20 cellular contexts compared by ENCODE assay signal in the genomic region with DNA sequence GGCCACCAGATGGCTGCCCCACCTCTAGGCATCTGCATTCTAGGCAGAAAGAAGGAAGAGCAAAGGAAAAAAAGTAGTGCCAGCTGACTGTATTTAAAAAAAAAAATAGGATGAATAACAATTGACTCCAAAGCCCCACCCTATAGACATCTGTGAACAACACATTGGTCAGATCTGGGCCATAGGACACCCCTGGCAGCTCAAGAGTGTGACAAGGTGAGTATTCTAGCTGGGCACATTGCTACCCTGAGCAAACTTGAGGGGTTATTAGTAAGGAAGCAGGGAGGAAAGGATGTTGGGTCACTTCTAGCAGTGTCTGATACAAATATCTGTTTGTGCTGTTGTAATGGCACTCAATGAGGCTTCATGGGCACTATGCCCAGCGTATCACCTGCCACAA. TPM values are rescaled to one million over a fixed set of nuclear protein-coding genes. Genes with fewer than 3 reads are reported as not detected.
DNase-seq lines count a peak whose midpoint lies in the region; ATAC-seq, FAIRE-seq and TF ChIP-seq lines count a peak whose summit lies in the region.
"Had no signal": no experiment of that assay in that cellular context is flagged by ENCODE, and none has a peak within 500 bp of the region (broad histone marks: within the 10 kb centered on the region; RNA-seq: fewer than 3 reads in every experiment).

No MANE protein-coding gene starts in this region.

- H3K27me3 ChIP-seq in Karpas-422 (ENCODE audit: low read length) = no peaks in the 10 kb centered on the region
- H3K27me3 ChIP-seq in bronchial epithelial cell (ENCODE audit: control insufficient read depth, insufficient read depth, low read length) = peaks cover 2% of the 10 kb centered on the region

- no peaks in the 10 kb centered on the region for H3K9me3 ChIP-seq in Karpas-422 (ENCODE audit: low read length)
- no peaks in the 10 kb centered on the region for H3K9me3 ChIP-seq in mucosa of descending colon

- H3K27ac ChIP-seq in Karpas-422 (ENCODE audit: low read length) = no peak overlapping the region
- H3K27ac ChIP-seq: 22Rv1, A549, C4-2B had no signal

- intact Hi-C loops in mucosa of descending colon (cut with DNase I, micrococcal nuclease) = no loop called here

- FAIRE-seq in bronchial epithelial cell (lab: Jason Lieb, UNC) = no peak
- FAIRE-seq: A549, HTR-8/SVneo had no signal

- ATAC-seq in mucosa of descending colon = peak; percentile 39
- ATAC-seq: A549, HCT116 had no signal

- H3K4me3 ChIP-seq in Karpas-422 (ENCODE audit: low read length) (no peak overlapping the region), bronchial epithelial cell (ENCODE audit: low read depth, low read length) (no peak overlapping the region), mucosa of descending colon (no peak overlapping the region)
- H3K4me3 ChIP-seq: A549 had no signal

- H3K79me2 ChIP-seq in Karpas-422 (ENCODE audit: low read length) = no peaks in the 10 kb centered on the region

- no peaks in the 10 kb centered on the region for H3K9me2 ChIP-seq in Karpas-422 (replicated peaks; ENCODE audit: insufficient read depth, low read length)

- H3K4me2 ChIP-seq in Karpas-422 (ENCODE audit: low read depth, low read length, poor library complexity, severe bottlenecking) = peak overlapping the region; percentile 52
- H3K4me2 ChIP-seq: A549 had no signal

- no peak overlapping the region for H3K9ac ChIP-seq in Karpas-422 (ENCODE audit: low read length)

- H3K36me3 ChIP-seq in Karpas-422 (ENCODE audit: insufficient read depth, low read length) (no peaks in the 10 kb centered on the region), bronchial epithelial cell (ENCODE audit: control insufficient read depth, insufficient read depth, low read length) (no peaks in the 10 kb centered on the region), mucosa of descending colon (ENCODE audit: low read depth) (no peaks in the 10 kb centered on the region)

- H4K20me1 ChIP-seq in Karpas-422 (ENCODE audit: insufficient read depth, low read depth, low read length) = no peaks in the 10 kb centered on the region

- TF ChIP-seq CTCF in bronchial epithelial cell (IDR thresholded peaks at IDR 0.05; ENCODE audit: insufficient read depth, low read length, severe bottlenecking) (no peak), mucosa of descending colon (IDR thresholded peaks at IDR 0.05) (no peak)

- H2AFZ ChIP-seq in Karpas-422 (ENCODE audit: low read length) = no peak overlapping the region

- peak; percentile 1 for DNase-seq in NCI-H1105 treated with DMSO at 0.1 percent for 48 hours (lab: John Stamatoyannopoulos, UW)
- DNase-seq in NCI-H1105 (lab: John Stamatoyannopoulos, UW) = no peak
- no peak for DNase-seq in Karpas-422
- peak; percentile 20 for DNase-seq in bronchial epithelial cell (ENCODE audit: low read depth)
- no peak for DNase-seq in mucosa of descending colon
- no peak for DNase-seq in activated CD4-positive, alpha-beta T cell treated with anti-CD3 and anti-CD28 coated beads, Interleukin-2, amount 50 U/mL, for 1 hour
- DNase-seq in stimulated activated CD4-positive, alpha-beta T cell treated with anti-CD3 and anti-CD28 coated beads, Interleukin-12 subunit alpha, Interleukin-12 subunit beta, amount 100 ng/mL, for 4 hours = no peak
- DNase-seq: AML-193; Calu3; CD4-positive, alpha-beta T cell; DMS79 treated with DMSO at 0.1 percent for 48 hours; GF-D8; GOT3; H7; HFFc6 had no signal

- H3K4me1 ChIP-seq in Karpas-422 (ENCODE audit: low read length) (peaks cover 19% of the 10 kb centered on the region), mucosa of descending colon (ENCODE audit: low read depth) (no peaks in the 10 kb centered on the region)

RNA-seq across cellular contexts. Expression of a gene that starts 58.6 kb away (rescaled TPM):
- 0.07 TPM in 1 of 2 replicates, not detected in the other for total RNA-seq in Karpas-422 (2014; rRNA removed; shearing (Covaris generic); ENCODE audit: low replicate concordance)
- total RNA-seq in bronchial epithelial cell (8.2 and 12.3 TPM in 2 replicates), mucosa of descending colon (10 to 100 TPM; 42.5 to 53.1 (median 46.5) TPM)

Comparison
In these comparisons a context has a peak if more than half of its experiments do, and no peak if none do; other contexts are left out.
1. DNase-seq: peak in NCI-H1105 treated with DMSO at 0.1 percent for 48 hours (single experiment) and bronchial epithelial cell (single experiment); none in NCI-H1105 (single experiment), Karpas-422 (single experiment), mucosa of descending colon (0 of 3), activated CD4-positive, alpha-beta T cell treated with anti-CD3 and anti-CD28 coated beads, Interleukin-2, amount 50 U/mL, for 1 hour (single experiment) and stimulated activated CD4-positive, alpha-beta T cell treated with anti-CD3 and anti-CD28 coated beads, Interleukin-12 subunit alpha, Interleukin-12 subunit beta, amount 100 ng/mL, for 4 hours (single experiment).